In genomic region chr3:111763968-111764367, GRCh38 we compare ENCODE assay signal across 10 cellular contexts.
DNase-seq lines count a peak whose midpoint lies in the region; ATAC-seq and TF ChIP-seq lines count a peak whose summit lies in the region.
"Had no signal": no experiment of that assay in that cellular context is flagged by ENCODE, and none has a peak within 500 bp of the region (broad histone marks: within the 10 kb centered on the region; RNA-seq: fewer than 3 reads in every experiment).

No MANE protein-coding gene starts in this region.

- no peak for TF ChIP-seq CTCF in ascending aorta (IDR thresholded peaks at IDR 0.05)

- peaks cover 8 to 40% of the 10 kb centered on the region in 2 donors for H3K4me1 ChIP-seq in ascending aorta

- no peaks in the 10 kb centered on the region for H3K36me3 ChIP-seq in ascending aorta

- no peaks in the 10 kb centered on the region for H3K9me3 ChIP-seq in ascending aorta

- H3K27ac ChIP-seq in ascending aorta = peak overlapping the region; percentile 72 to 78
- H3K27ac ChIP-seq: HL-60 had no signal

- peak; percentile 55 for DNase-seq in AG08395 (ENCODE audit: low spot score)
- no peak for DNase-seq in ascending aorta (ENCODE audit: low spot score in 2 of 2)
- DNase-seq in left ventricle myocardium superior = no peak
- peak; percentile 90 for DNase-seq in renal cortical epithelial cell (ENCODE audit: low read depth)
- DNase-seq in AML-193 (lab: John Stamatoyannopoulos, UW) = no peak
- no peak for DNase-seq in NCI-H2029 (lab: John Stamatoyannopoulos, UW)
- no peak for DNase-seq in RKO (ENCODE audit: low spot score)
- DNase-seq: NCI-H1436 had no signal

- intact Hi-C loops in ascending aorta (cut with DNase I) = loop anchor here (2.0 to 5.0 kb wide), 2 partner anchors 38 to 95 kb away; partner anchors contain the start of gene PHLDB2
- intact Hi-C loops in left ventricle myocardium superior (cut with micrococcal nuclease) = no loop called here

- no peaks in the 10 kb centered on the region for H3K27me3 ChIP-seq in ascending aorta

- no peak overlapping the region for H3K4me3 ChIP-seq in ascending aorta

- ATAC-seq in left ventricle myocardium superior (peak; percentile 13), esophagus mucosa (no peak)

Comparison
In these comparisons a context has a peak if more than half of its experiments do, and no peak if none do; other contexts are left out.
1. DNase-seq: peak in AG08395 (single experiment) and renal cortical epithelial cell (single experiment); none in ascending aorta (0 of 2), left ventricle myocardium superior (single experiment), AML-193 (0 of 2), NCI-H2029 (single experiment) and RKO (single experiment).